9 cellular contexts compared by ENCODE assay signal in the genomic region with DNA sequence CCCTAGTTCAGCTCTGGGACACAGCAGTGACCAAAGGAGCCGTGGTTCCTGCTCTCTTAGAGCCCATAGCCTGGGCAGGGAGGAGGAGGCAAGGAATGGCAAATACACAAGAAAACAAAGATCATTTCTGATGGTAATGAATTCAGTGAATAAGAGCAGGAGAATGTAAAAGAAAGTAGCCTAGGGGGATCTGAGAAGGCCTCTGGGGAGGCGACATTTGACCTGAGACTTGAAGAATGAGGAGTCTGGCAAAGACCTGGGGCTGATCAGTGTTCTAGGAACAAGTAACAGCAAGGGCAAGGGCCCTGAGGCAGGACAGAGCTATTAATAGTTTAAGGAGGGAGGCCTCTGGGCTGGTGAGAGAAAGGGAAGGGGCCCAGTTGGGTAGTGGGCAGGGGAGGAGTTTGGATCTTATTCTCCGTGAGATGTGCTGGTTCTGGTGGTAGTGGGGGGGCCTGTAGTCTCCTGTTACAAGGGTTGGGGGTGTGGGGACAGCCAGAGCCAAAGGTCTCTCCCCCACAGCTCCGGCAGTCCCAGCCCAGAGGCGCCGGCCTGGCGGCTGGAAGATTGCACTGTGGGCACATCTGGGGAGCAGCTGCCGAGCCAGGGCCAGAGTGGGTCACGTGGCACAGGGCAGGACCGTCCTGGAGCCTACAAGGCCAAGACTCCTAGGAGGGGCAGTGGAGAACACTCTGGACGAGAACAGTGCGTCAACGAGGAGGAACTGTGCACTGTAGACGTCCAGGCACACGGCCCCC. TPM values are rescaled to one million over a fixed set of nuclear protein-coding genes. Genes with fewer than 3 reads are reported as not detected.
DNase-seq lines count a peak whose midpoint lies in the region; ATAC-seq and TF ChIP-seq lines count a peak whose summit lies in the region.
"Had no signal": no experiment of that assay in that cellular context is flagged by ENCODE, and none has a peak within 500 bp of the region (broad histone marks: within the 10 kb centered on the region; RNA-seq: fewer than 3 reads in every experiment).

No MANE protein-coding gene starts in this region.

- WGBS in lung, 2 donors, result 39 to 59% methylated on average over 15 of the region's 15 CpGs

- peak; percentile 100 for DNase-seq in M059J (ENCODE audit: low read depth)
- peak; percentile 91 for DNase-seq in dedifferentiated amniotic fluid mesenchymal stem cell (ENCODE audit: extremely low spot score)
- DNase-seq in lung (ENCODE audit: low spot score), result peak; percentile 75
- DNase-seq in NCI-H2107 treated with DMSO at 0.1 percent for 48 hours (lab: John Stamatoyannopoulos, UW; ENCODE audit: unreplicated experiment), result no peak
- no peak for DNase-seq in stimulated activated CD4-positive, alpha-beta T cell treated with anti-CD3 and anti-CD28 coated beads, Interleukin-15, amount 100 ng/mL, for 24 hours
- no peak for DNase-seq in putamen (ENCODE audit: low spot score)
- no peak for DNase-seq in activated CD4-positive, alpha-beta T cell treated with anti-CD3 and anti-CD28 coated beads, Interleukin-2, amount 50 U/mL, for 4 hours

- H3K9me3 ChIP-seq in lung (ENCODE audit: control insufficient read depth in 2 of 2, insufficient read depth in 1 of 2, low read length in 1 of 2), result no peaks in the 10 kb centered on the region

- H3K27me3 ChIP-seq in lung (ENCODE audit: control insufficient read depth, insufficient read depth), result no peaks in the 10 kb centered on the region

- H3K4me3 ChIP-seq in lung, result no peak overlapping the region

- ATAC-seq in lung (ENCODE audit: insufficient read depth, low FRiP score), result peak; percentile 53

- TF ChIP-seq CTCF in 22Rv1 (IDR thresholded peaks at IDR 0.05), result no peak
- TF ChIP-seq CTCF in lung (IDR thresholded peaks at IDR 0.05; ENCODE audit: control extremely low read depth, extremely low read depth), result no peak

- peaks cover 0 to 4% of the 10 kb centered on the region in 2 donors for H3K4me1 ChIP-seq in lung (ENCODE audit: control insufficient read depth in 2 of 2, insufficient read depth in 2 of 2, low read length in 2 of 2)

- H3K27ac ChIP-seq in 22Rv1 (peak overlapping the region; percentile 100), lung (ENCODE audit: low read depth in 1 of 2, low read length in 1 of 2) (peak overlapping the region; percentile 77 to 88)
- H3K27ac ChIP-seq: C4-2B had no signal

- H3K36me3 ChIP-seq in lung (ENCODE audit: control insufficient read depth in 2 of 2, insufficient read depth in 2 of 2, low read length in 2 of 2), result no peaks in the 10 kb centered on the region

RNA-seq across cellular contexts. Expression of gene ID1, which starts 9.3 kb away (rescaled TPM):
- 1,421 and 1,771 TPM in 2 replicates for total RNA-seq in M059J (2014; rRNA removed; shearing (Covaris generic))
- 100 to 1,000 TPM; 251 to 389 TPM for total RNA-seq in lung
- polyA plus RNA-seq in lung, result 100 to 1,000 TPM; 299 to 824 TPM

RNA-seq across cellular contexts. Expression of gene COX4I2, which starts 41.9 kb away (rescaled TPM):
- not detected in 2 replicates for total RNA-seq in M059J (2014; rRNA removed; shearing (Covaris generic))
- total RNA-seq in lung, result 10 to 100 TPM; 14.4 to 18.8 TPM
- 10 to 100 TPM; 21.0 to 51.8 TPM for polyA plus RNA-seq in lung

Comparison
In these comparisons a context has a peak if more than half of its experiments do, and no peak if none do; other contexts are left out.
1. DNase-seq: peak in M059J (single experiment), dedifferentiated amniotic fluid mesenchymal stem cell (single experiment) and lung (single experiment); none in NCI-H2107 treated with DMSO at 0.1 percent for 48 hours (single experiment), stimulated activated CD4-positive, alpha-beta T cell treated with anti-CD3 and anti-CD28 coated beads, Interleukin-15, amount 100 ng/mL, for 24 hours (single experiment), putamen (single experiment) and activated CD4-positive, alpha-beta T cell treated with anti-CD3 and anti-CD28 coated beads, Interleukin-2, amount 50 U/mL, for 4 hours (0 of 2).
2. RNA of gene COX4I2, which starts 41.9 kb away (total RNA-seq): 14.4 to 18.8 TPM in lung; not detected in M059J; every median in the first group is over 10 times any median in the second.